Comparison of ENCODE assay signal across 1 cellular context in genomic region chr2:69600425-69600824, GRCh38.
TF ChIP-seq lines count a peak whose summit lies in the region.

No MANE protein-coding gene starts in this region.

TF ChIP-seq in A549, 52 proteins besides CTCF, POLR2A, EP300 and RAD21 (continued from another document):
- no peak for TF ChIP-seq HMGXB4 (CRISPR knock-in tag; IDR thresholded peaks at IDR 0.05; ENCODE audit: borderline replicate concordance)
- TF ChIP-seq BCL3 (IDR thresholded peaks at IDR 0.05) = no peak
- no peak for TF ChIP-seq NFE2L2 (conservative IDR thresholded peaks at IDR 0.05; ENCODE audit: low read length)
- no peak for TF ChIP-seq FOXS1 (CRISPR knock-in tag; IDR thresholded peaks at IDR 0.05)
- no peak for TF ChIP-seq ZSCAN20 (CRISPR knock-in tag; IDR thresholded peaks at IDR 0.05)
- no peak for TF ChIP-seq POLR2AphosphoS2 (conservative IDR thresholded peaks at IDR 0.05; ENCODE audit: low read length)
- TF ChIP-seq MAZ (IDR thresholded peaks at IDR 0.05; ENCODE audit: borderline replicate concordance, low read depth, low read length) = no peak
- TF ChIP-seq SREBF2 (IDR thresholded peaks at IDR 0.05) = no peak
- TF ChIP-seq FOSL2 (IDR thresholded peaks at IDR 0.05) = no peak
- TF ChIP-seq FOSL2 (CRISPR knock-in tag; IDR thresholded peaks at IDR 0.05) = no peak
- TF ChIP-seq RCOR1 (IDR thresholded peaks at IDR 0.05; ENCODE audit: low read depth, low read length) = no peak
- TF ChIP-seq KDM5A (IDR thresholded peaks at IDR 0.05) = no peak
- no peak for TF ChIP-seq RNF2 (IDR thresholded peaks at IDR 0.05; ENCODE audit: borderline replicate concordance, low read depth)
TF ChIP-seq in A549: peak in this region for 0.
